In the genomic region with DNA sequence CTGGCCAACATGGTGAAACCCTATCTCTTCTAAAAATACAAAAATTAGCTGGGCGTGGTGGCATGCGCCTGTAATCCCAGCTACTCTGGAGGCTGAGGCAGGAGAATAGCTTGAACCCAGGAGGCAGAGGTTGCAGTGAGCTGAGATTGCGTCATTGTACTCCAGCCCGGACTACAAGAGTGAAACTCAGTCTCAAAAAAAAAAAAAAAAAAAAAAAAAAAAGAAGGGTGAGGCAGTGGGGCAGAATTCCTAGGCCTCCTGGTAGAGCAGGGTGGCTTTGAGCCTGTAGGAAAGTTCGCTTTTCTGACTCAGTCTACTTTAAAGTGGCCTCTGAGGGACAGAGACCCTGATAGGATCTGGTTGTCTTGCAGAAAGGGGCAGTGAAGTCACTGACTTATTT, we compare ENCODE assay signal across 5 cellular contexts.
A peak's percentile ranks its signal among the peaks of the same experiment; 100 is the strongest.
DNase-seq lines count a peak whose midpoint lies in the region; ATAC-seq, FAIRE-seq and TF ChIP-seq lines count a peak whose summit lies in the region.
"Not testable (repeated sequence)": the region's sequence is repeated elsewhere in the genome, so short reads cannot be mapped to it uniquely, and the experiment has no call there.

No MANE protein-coding gene starts in this region.

- DNase-seq in DMS53 (lab: John Stamatoyannopoulos, UW) (peak; percentile 75), OCI-M1 (lab: John Stamatoyannopoulos, UW) (peak; percentile 2), small intestine (peak; percentile 60)
- not testable (repeated sequence) for DNase-seq in HEK293T (ENCODE audit: extremely low spot score); HepG2 (ENCODE audit: low spot score)

- not testable (repeated sequence) for H4K20me1 ChIP-seq in HepG2 (ENCODE audit: insufficient read depth, low read length)

- peaks cover 20% of the 10 kb centered on the region for H3K4me1 ChIP-seq in HepG2 (ENCODE audit: insufficient read depth, low read length)
- H3K4me1 ChIP-seq in small intestine (ENCODE audit: control insufficient read depth in 2 of 2, insufficient read depth in 1 of 2, low read depth in 1 of 2, low read length in 1 of 2), result not testable (repeated sequence)

- TF ChIP-seq RAD21 in HepG2 (CRISPR knock-in tag; IDR thresholded peaks at IDR 0.05), result not testable (repeated sequence)

- 30% methylated on average over 5 of the region's 5 CpGs for WGBS in HepG2 (ENCODE audit: low lambda C conversion rate)
- WGBS in small intestine, 3 donors, result 58 to 80% (median 72%) methylated on average over 5 of the region's 5 CpGs

- TF ChIP-seq POLR2A in HepG2 (IDR thresholded peaks at IDR 0.05; ENCODE audit: insufficient read depth in 1 of 2, low read depth in 2 of 2, low read length in 2 of 2), result not testable (repeated sequence)

- TF ChIP-seq EP300 in HepG2 (IDR thresholded peaks at IDR 0.05; ENCODE audit: low read depth in 2 of 2, low read length in 2 of 2); HepG2 (CRISPR knock-in tag; IDR thresholded peaks at IDR 0.05; ENCODE audit: borderline replicate concordance): not testable (repeated sequence)

- not testable (repeated sequence) for ATAC-seq in HepG2

- not testable (repeated sequence) for TF ChIP-seq CTCF in HepG2 (CRISPR knock-in tag; IDR thresholded peaks at IDR 0.05)

- H2AFZ ChIP-seq in HepG2 (ENCODE audit: low read length), result not testable (repeated sequence)

- POLR2A ChIA-PET in HEK293T (lab: Yijun Ruan, JAX); HepG2 (lab: Yijun Ruan, JAX): not testable (repeated sequence)

- not testable (repeated sequence) for H3K36me3 ChIP-seq in HepG2 (replicated peaks in 1 of 2; ENCODE audit: control insufficient read depth in 1 of 2, insufficient read depth in 2 of 2, low read length in 2 of 2); small intestine (ENCODE audit: control insufficient read depth in 2 of 2, insufficient read depth in 2 of 2, low read length in 2 of 2)

- H3K27ac ChIP-seq in HepG2 (ENCODE audit: extremely low read length, insufficient read depth, low read length); small intestine (ENCODE audit: low read depth in 1 of 2, low read length in 1 of 2): not testable (repeated sequence)

- H3K9me3 ChIP-seq in HepG2 (ENCODE audit: low read length); small intestine (ENCODE audit: control insufficient read depth, low read depth): not testable (repeated sequence)

- not testable (repeated sequence) for FAIRE-seq in HepG2 (lab: Jason Lieb, UNC); small intestine (lab: Jason Lieb, UNC)

- in situ Hi-C loops in HepG2 (cut with HindIII; ENCODE audit: extremely low pct_ligation_motif_present, low pct_unique_long_range_greater_than_20kb), result loop anchor here (10.0 kb wide), 1 partner anchor 611 kb away; no protein-coding TSS in a partner anchor

- not testable (repeated sequence) for H3K4me3 ChIP-seq in HepG2 (replicated peaks in 1 of 3; ENCODE audit: insufficient read depth in 1 of 3, low read depth in 2 of 3, low read length in 3 of 3); small intestine (ENCODE audit: low read depth in 1 of 2, low read length in 2 of 2)

- H3K9ac ChIP-seq in HepG2 (ENCODE audit: insufficient read depth, low read depth, low read length), result not testable (repeated sequence)

- not testable (repeated sequence) for BruUV-seq in HepG2 (replicated peaks; lab: Mats Ljungman, UMichigan)

- intact Hi-C loops in HepG2 (cut with micrococcal nuclease; ENCODE audit: unreplicated experiment), result not testable (repeated sequence)

- peaks cover 2 to 29% of the 10 kb centered on the region in 2 experiments; a peak in 3 of 5 replicates for H3K27me3 ChIP-seq in HepG2 (ENCODE audit: control insufficient read depth in 1 of 2, insufficient read depth in 2 of 2, low read length in 2 of 2)
- H3K27me3 ChIP-seq in small intestine (ENCODE audit: control insufficient read depth in 2 of 2, insufficient read depth in 2 of 2, low read length in 2 of 2), result not testable (repeated sequence)

- CTCF ChIA-PET in HEK293T (lab: Yijun Ruan, JAX), result interaction anchor here (1.4 to 6.0 kb wide), 5 partner anchors 9 to 463 kb away, joined by 3 to 88 read pairs (median 20); no protein-coding TSS in a partner anchor
- CTCF ChIA-PET in HepG2 (lab: Yijun Ruan, JAX; ENCODE audit: low intra/inter-chr PET ratio, low total read pairs), result not testable (repeated sequence)

- not testable (repeated sequence) for H3K79me2 ChIP-seq in HepG2 (ENCODE audit: insufficient read depth, low read length)

- H3K4me2 ChIP-seq in HepG2 (ENCODE audit: low read depth, low read length), result not testable (repeated sequence)

TF ChIP-seq in HEK293T, 16 proteins besides CTCF, POLR2A, EP300 and RAD21:
- TF ChIP-seq ZNF384 (IDR thresholded peaks at IDR 0.05), result peak; percentile 74

TF ChIP-seq in HepG2, 621 proteins besides CTCF, POLR2A, EP300 and RAD21:
- TF ChIP-seq ATF7 (IDR thresholded peaks at IDR 0.05), result peak; percentile 57
- TF ChIP-seq ATF7 (CRISPR knock-in tag; IDR thresholded peaks at IDR 0.05), result not testable (repeated sequence)
